11 cellular contexts compared by ENCODE assay signal in the genomic region with DNA sequence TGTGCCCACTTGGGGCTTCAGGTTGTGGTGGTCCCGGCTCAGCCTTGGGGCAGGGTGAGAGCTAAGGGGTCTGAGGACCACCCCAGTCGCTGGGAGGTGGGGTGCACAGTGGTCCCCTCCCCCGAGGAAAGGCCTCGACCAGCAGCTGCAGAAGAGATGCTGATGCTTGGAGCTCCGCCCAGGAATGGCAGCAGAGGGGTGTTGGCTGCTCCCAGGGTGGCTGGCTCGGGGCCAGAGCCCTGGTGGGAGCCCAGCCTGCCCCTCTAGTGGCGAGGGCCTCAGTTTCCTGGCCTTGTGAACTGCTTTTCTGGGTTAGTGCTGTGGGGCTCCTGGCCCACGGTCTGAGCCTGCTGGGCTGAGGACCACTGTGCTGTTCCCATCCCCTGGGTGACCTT. TPM values are rescaled to one million over a fixed set of nuclear protein-coding genes. Genes with fewer than 3 reads are reported as not detected.
DNase-seq lines count a peak whose midpoint lies in the region; ATAC-seq, FAIRE-seq and TF ChIP-seq lines count a peak whose summit lies in the region.
"Had no signal": no experiment of that assay in that cellular context is flagged by ENCODE, and none has a peak within 500 bp of the region (broad histone marks: within the 10 kb centered on the region; RNA-seq: fewer than 3 reads in every experiment).

No MANE protein-coding gene starts in this region.

- no peaks in the 10 kb centered on the region for H3K79me2 ChIP-seq in OCI-LY7 (ENCODE audit: insufficient read depth, low read depth, low read length)

- H3K36me3 ChIP-seq in HAP-1 (replicated peaks) (peaks cover 13% of the 10 kb centered on the region), OCI-LY7 (ENCODE audit: insufficient read depth, low read length) (no peaks in the 10 kb centered on the region), psoas muscle (ENCODE audit: insufficient read depth in 1 of 2, low read depth in 1 of 2) (no peaks in the 10 kb centered on the region)

- H3K4me3 ChIP-seq in HAP-1 (peak overlapping the region; percentile 58), OCI-LY7 (ENCODE audit: low read depth, low read length, poor library complexity, severe bottlenecking) (peak overlapping the region; percentile 77), psoas muscle (peak overlapping the region; percentile 55)

- H3K36me3 Mint-ChIP-seq in glutamatergic neuron (ENCODE audit: unreplicated experiment), result no peaks in the 10 kb centered on the region

- peak overlapping the region; percentile 83 for H3K4me3 Mint-ChIP-seq in glutamatergic neuron (ENCODE audit: unreplicated experiment)

- in situ Hi-C loops in HAP-1 (cut with MboI; ENCODE audit: low sequenced_read_pairs) (no loop called here), KBM-7 (cut with MboI; ENCODE audit: low pct_unique_long_range_greater_than_20kb, low sequenced_read_pairs) (no loop called here)

- peaks cover 7% of the 10 kb centered on the region for H3K4me1 ChIP-seq in HAP-1
- peaks cover 9% of the 10 kb centered on the region for H3K4me1 ChIP-seq in OCI-LY7 (ENCODE audit: insufficient read depth, low read length, poor library complexity, severe bottlenecking)
- peaks cover 9% of the 10 kb centered on the region for H3K4me1 ChIP-seq in psoas muscle

- H3K27ac Mint-ChIP-seq in glutamatergic neuron (ENCODE audit: unreplicated experiment), result peak overlapping the region; percentile 79

- ATAC-seq in psoas muscle (no peak), HG02798 (IDR thresholded peaks at IDR 0.05; ENCODE audit: poor library complexity, unreplicated experiment) (no peak), HG02610 (IDR thresholded peaks at IDR 0.05; ENCODE audit: unreplicated experiment) (no peak)

- H2AFZ ChIP-seq in OCI-LY7 (ENCODE audit: low read length), result no peak overlapping the region

- peak overlapping the region; percentile 74 for H3K4me2 ChIP-seq in OCI-LY7 (ENCODE audit: low read length)

- FAIRE-seq in H54 (lab: Jason Lieb, UNC), result no peak
- FAIRE-seq: HTR-8/SVneo had no signal

- no peaks in the 10 kb centered on the region for H3K9me3 ChIP-seq in HAP-1
- no peaks in the 10 kb centered on the region for H3K9me3 ChIP-seq in OCI-LY7 (ENCODE audit: low read length)
- no peaks in the 10 kb centered on the region for H3K9me3 ChIP-seq in psoas muscle

- H3K9me3 Mint-ChIP-seq in glutamatergic neuron (ENCODE audit: unreplicated experiment), result peaks cover 5% of the 10 kb centered on the region

- H4K20me1 ChIP-seq in OCI-LY7 (ENCODE audit: insufficient read depth, low read length), result no peaks in the 10 kb centered on the region

- POLR2A ChIA-PET in OCI-LY7 (lab: Charles Lee), result no interaction called here

- CTCF ChIA-PET in OCI-LY7 (lab: Charles Lee; ENCODE audit: unreplicated experiment), result no interaction called here

- H3K27ac ChIP-seq in OCI-LY7 (ENCODE audit: low read depth, low read length, poor library complexity, severe bottlenecking) (no peak overlapping the region), psoas muscle (peak overlapping the region; percentile 36)

- TF ChIP-seq CTCF in OCI-LY7 (conservative IDR thresholded peaks at IDR 0.05; ENCODE audit: low read length), result no peak
- TF ChIP-seq CTCF in glutamatergic neuron (IDR thresholded peaks at IDR 0.05; ENCODE audit: partially characterized antibody, unreplicated experiment), result no peak
- TF ChIP-seq CTCF in psoas muscle (IDR thresholded peaks at IDR 0.05), result no peak

- peaks cover 5% of the 10 kb centered on the region for H3K4me1 Mint-ChIP-seq in glutamatergic neuron (ENCODE audit: low read depth, unreplicated experiment)

- TF ChIP-seq POLR2A in H54 (IDR thresholded peaks at IDR 0.05; ENCODE audit: low read depth, low read length), result no peak

- peaks cover 5% of the 10 kb centered on the region for H3K27me3 Mint-ChIP-seq in glutamatergic neuron (ENCODE audit: unreplicated experiment)

- intact Hi-C loops in OCI-LY7 (cut with micrococcal nuclease; ENCODE audit: unreplicated experiment), result no loop called here
- intact Hi-C loops in psoas muscle (cut with DNase I), result no loop called here

- DNase-seq in HAP-1 (ENCODE audit: low spot score in 2 of 2), result peak in 1 of 2 experiments; percentile 64
- no peak for DNase-seq in OCI-LY7 (ENCODE audit: low spot score)
- no peak for DNase-seq in glutamatergic neuron
- no peak for DNase-seq in psoas muscle
- DNase-seq in KBM-7, result no peak
- no peak for DNase-seq in H54 (ENCODE audit: insufficient read length, low spot score)

- BruUV-seq in OCI-LY7 (replicated peaks; lab: Mats Ljungman, UMichigan), result no TSS peak

- 35 to 48% (median 46%) methylated on average over 8 of the region's 8 CpGs for WGBS in psoas muscle, 3 donors

- H3K27me3 ChIP-seq in HAP-1 (ENCODE audit: low read depth), result no peaks in the 10 kb centered on the region
- H3K27me3 ChIP-seq in psoas muscle (ENCODE audit: insufficient read depth in 3 of 3, low read length in 2 of 3), result peaks cover 0 to 46% (median 21%) of the 10 kb centered on the region in 3 donors

- no peaks in the 10 kb centered on the region for H3K9me2 ChIP-seq in OCI-LY7 (ENCODE audit: insufficient read depth, low read length)

RNA-seq across cellular contexts. Expression of gene DIPK1B, which starts 1.2 kb away (rescaled TPM):
- 13.3 and 13.9 TPM in 2 replicates for total RNA-seq in OCI-LY7 (2014; rRNA removed; shearing (Covaris generic))
- total RNA-seq in OCI-LY7 (2022), result 0.30 and 0.74 TPM in 2 replicates
- 71.3 TPM for total RNA-seq in glutamatergic neuron (ENCODE audit: unreplicated experiment)
- total RNA-seq in psoas muscle, result 1 to 10 TPM; 1.4 to 2.7 (median 2.3) TPM
- 1 to 10 TPM; 2.2 to 5.3 (median 3.5) TPM for polyA plus RNA-seq in psoas muscle

RNA-seq across cellular contexts. Expression of gene AGPAT2, which starts 26.3 kb away (rescaled TPM):
- total RNA-seq in OCI-LY7 (2014; rRNA removed; shearing (Covaris generic)), result 20.8 and 29.6 TPM in 2 replicates
- total RNA-seq in OCI-LY7 (2022) (15.2 and 18.3 TPM in 2 replicates), glutamatergic neuron (ENCODE audit: unreplicated experiment) (72.8 TPM), psoas muscle (10 to 100 TPM; 15.5 to 46.3 (median 31.5) TPM)
- polyA plus RNA-seq in psoas muscle, result 10 to 100 TPM; 25.9 to 66.5 (median 46.8) TPM

RNA-seq across cellular contexts. Expression of gene LCN10, which starts 29.2 kb away (rescaled TPM):
- total RNA-seq in OCI-LY7 (2014; rRNA removed; shearing (Covaris generic)), result not detected in 2 replicates
- total RNA-seq in OCI-LY7 (2022), result not detected in 2 replicates
- total RNA-seq in glutamatergic neuron (ENCODE audit: unreplicated experiment), result not detected
- total RNA-seq in psoas muscle, result 1 to 10 TPM in 3 of 4 donors, not detected in 1; 3.2 to 4.9 (median 4.1) TPM
- 1 to 10 TPM; 3.0 to 4.6 (median 4.0) TPM for polyA plus RNA-seq in psoas muscle
- total RNA-seq: SK-MEL-5 had no signal

RNA-seq across cellular contexts. Expression of gene LCN6, which starts 34.8 kb away (rescaled TPM):
- not detected in 2 replicates for total RNA-seq in OCI-LY7 (2014; rRNA removed; shearing (Covaris generic))
- total RNA-seq in OCI-LY7 (2022), result not detected in 2 replicates
- total RNA-seq in glutamatergic neuron (ENCODE audit: unreplicated experiment), result not detected
- total RNA-seq in psoas muscle, result 10 to 100 TPM in 1 of 4 donors, 1 to 10 TPM in 2, under 1 TPM in 1; 0.44 to 14.7 (median 5.5) TPM
- polyA plus RNA-seq in psoas muscle, result 10 to 100 TPM; 10.7 to 15.0 (median 10.8) TPM
- total RNA-seq: fibroblast of villous mesenchyme, SK-MEL-5 had no signal

RNA-seq across cellular contexts. Expression of gene LCN8, which starts 44.5 kb away (rescaled TPM):
- total RNA-seq in OCI-LY7 (2014; rRNA removed; shearing (Covaris generic)), result not detected in 2 replicates
- total RNA-seq in OCI-LY7 (2022), result not detected in 2 replicates
- total RNA-seq in glutamatergic neuron (ENCODE audit: unreplicated experiment), result not detected
- 1 to 10 TPM in 1 of 4 donors, under 1 TPM in 2, not detected in 1; 0.44 to 1.5 (median 0.50) TPM for total RNA-seq in psoas muscle
- under 1 TPM in 2 of 3 donors, not detected in 1; 0.16 to 0.17 TPM for polyA plus RNA-seq in psoas muscle
- total RNA-seq: fibroblast of villous mesenchyme, SK-MEL-5 had no signal
